In the genomic region with DNA sequence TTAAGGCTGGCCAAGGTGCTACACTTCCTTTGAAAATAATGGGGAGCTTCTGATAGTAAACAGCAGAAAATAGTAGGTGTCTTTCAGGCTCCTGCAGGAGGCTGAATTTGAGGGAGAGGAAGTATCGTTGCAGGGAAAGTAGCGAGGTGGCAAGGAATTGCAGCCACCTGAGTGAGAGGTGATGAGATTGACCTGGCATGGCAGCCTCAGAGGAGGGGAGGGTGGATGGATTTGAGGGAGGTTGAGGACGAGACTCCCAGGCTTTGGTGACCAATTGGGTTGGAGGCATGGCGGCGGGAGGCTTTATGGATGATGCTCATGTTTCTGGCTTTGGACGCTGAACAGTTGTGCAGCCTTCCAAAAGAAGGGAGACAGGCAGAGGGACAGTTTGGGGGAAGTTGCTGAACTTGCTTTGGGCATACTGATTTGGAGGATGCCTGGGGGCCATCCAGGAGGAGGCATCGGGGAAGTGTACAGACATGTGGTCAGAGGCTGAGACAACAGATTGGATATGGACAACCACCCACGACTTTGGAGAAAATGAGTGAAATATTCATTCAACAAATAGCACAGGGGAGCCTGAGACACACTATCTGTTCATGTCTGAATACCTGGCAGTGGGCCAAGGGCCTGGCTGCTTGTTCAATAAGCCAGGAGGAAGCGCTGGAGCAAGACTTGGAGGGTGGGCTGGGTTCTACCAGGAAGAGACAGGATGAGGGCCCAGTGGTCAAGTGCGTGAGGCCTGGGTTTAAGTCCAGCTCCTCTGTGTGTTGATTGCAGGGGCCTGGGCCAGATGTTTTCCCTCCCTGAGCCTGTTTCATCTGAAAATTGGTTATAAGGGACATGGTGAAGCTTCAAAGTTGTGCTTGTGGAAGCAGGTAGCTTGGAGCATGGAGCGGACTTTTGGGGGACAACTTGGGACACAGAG, we compare ENCODE assay signal across 9 cellular contexts.
DNase-seq lines count a peak whose midpoint lies in the region; TF ChIP-seq lines count a peak whose summit lies in the region.
"Had no signal": no experiment of that assay in that cellular context is flagged by ENCODE, and none has a peak within 500 bp of the region (broad histone marks: within the 10 kb centered on the region; RNA-seq: fewer than 3 reads in every experiment).

No MANE protein-coding gene starts in this region.

- H3K27ac ChIP-seq in esophagus squamous epithelium (peak overlapping the region; percentile 46 to 94 (median 86)), WERI-Rb-1 (no peak overlapping the region)

- no peaks in the 10 kb centered on the region for H3K36me3 Mint-ChIP-seq in osteocyte (ENCODE audit: unreplicated experiment)

- whole genome bisulfite sequencing in esophagus squamous epithelium, 2 donors, result 55 to 61% methylated on average over 11 of the region's 11 CpGs

- H3K9me3 Mint-ChIP-seq in osteocyte (ENCODE audit: unreplicated experiment), result no peaks in the 10 kb centered on the region

- DNase-seq in DMS153 (lab: John Stamatoyannopoulos, UW) (peak; percentile 71), NCI-H82 treated with DMSO at 0.1 percent for 48 hours (lab: John Stamatoyannopoulos, UW; ENCODE audit: unreplicated experiment) (peak; percentile 12), esophagus squamous epithelium (lab: John Stamatoyannopoulos, UW) (no peak), osteocyte (ENCODE audit: extremely low spot score, unreplicated experiment) (no peak), WERI-Rb-1 (no peak), HuH-7.5 (ENCODE audit: low spot score) (no peak)
- DNase-seq in activated CD4-positive, alpha-beta T cell treated with anti-CD3 and anti-CD28 coated beads, Interleukin-2, amount 50 U/mL, for 48 hours, result no peak
- DNase-seq in activated CD4-positive, alpha-beta T cell treated with anti-CD3 and anti-CD28 coated beads, Interleukin-2, amount 50 U/mL, for 4 hours, result no peak

- H3K9me3 ChIP-seq in esophagus squamous epithelium, result no peaks in the 10 kb centered on the region
- H3K9me3 ChIP-seq in WERI-Rb-1 (ENCODE audit: severe bottlenecking), result no peaks in the 10 kb centered on the region

- TF ChIP-seq CTCF in esophagus squamous epithelium (IDR thresholded peaks at IDR 0.05) (no peak), osteocyte (IDR thresholded peaks at IDR 0.05) (no peak), WERI-Rb-1 (IDR thresholded peaks at IDR 0.05; ENCODE audit: low read depth, low read length) (no peak)

- H3K4me3 ChIP-seq in esophagus squamous epithelium (no peak overlapping the region), WERI-Rb-1 (ENCODE audit: low read depth, low read length) (no peak overlapping the region)
- H3K4me3 ChIP-seq: GM12878 had no signal

- intact Hi-C loops in esophagus squamous epithelium (cut with DNase I), result no loop called here

- H3K27me3 ChIP-seq in esophagus squamous epithelium, result no peaks in the 10 kb centered on the region
- H3K27me3 ChIP-seq in WERI-Rb-1 (ENCODE audit: insufficient read depth, low read depth, severe bottlenecking), result no peaks in the 10 kb centered on the region

- H3K4me3 Mint-ChIP-seq in osteocyte (ENCODE audit: unreplicated experiment), result no peak overlapping the region

- H3K36me3 ChIP-seq in esophagus squamous epithelium (no peaks in the 10 kb centered on the region), WERI-Rb-1 (no peaks in the 10 kb centered on the region)

- peaks cover 3% of the 10 kb centered on the region for H3K27me3 Mint-ChIP-seq in osteocyte (ENCODE audit: unreplicated experiment)

- TF ChIP-seq POLR2A in esophagus squamous epithelium (IDR thresholded peaks at IDR 0.05), result no peak

- H3K4me1 Mint-ChIP-seq in osteocyte (ENCODE audit: unreplicated experiment), result peaks cover 44% of the 10 kb centered on the region

- peaks cover 30 to 59% (median 50%) of the 10 kb centered on the region in 3 donors for H3K4me1 ChIP-seq in esophagus squamous epithelium

- H3K27ac Mint-ChIP-seq in osteocyte (ENCODE audit: unreplicated experiment), result peak overlapping the region; percentile 84

Comparison
In these comparisons a context has a peak if more than half of its experiments do, and no peak if none do; other contexts are left out.
1. DNase-seq: peak in DMS153 (single experiment) and NCI-H82 treated with DMSO at 0.1 percent for 48 hours (single experiment); none in esophagus squamous epithelium (single experiment), osteocyte (single experiment), WERI-Rb-1 (single experiment), activated CD4-positive, alpha-beta T cell treated with anti-CD3 and anti-CD28 coated beads, Interleukin-2, amount 50 U/mL, for 48 hours (0 of 2), activated CD4-positive, alpha-beta T cell treated with anti-CD3 and anti-CD28 coated beads, Interleukin-2, amount 50 U/mL, for 4 hours (0 of 2) and HuH-7.5 (single experiment).